21 cellular contexts compared by ENCODE assay signal in the genomic region with DNA sequence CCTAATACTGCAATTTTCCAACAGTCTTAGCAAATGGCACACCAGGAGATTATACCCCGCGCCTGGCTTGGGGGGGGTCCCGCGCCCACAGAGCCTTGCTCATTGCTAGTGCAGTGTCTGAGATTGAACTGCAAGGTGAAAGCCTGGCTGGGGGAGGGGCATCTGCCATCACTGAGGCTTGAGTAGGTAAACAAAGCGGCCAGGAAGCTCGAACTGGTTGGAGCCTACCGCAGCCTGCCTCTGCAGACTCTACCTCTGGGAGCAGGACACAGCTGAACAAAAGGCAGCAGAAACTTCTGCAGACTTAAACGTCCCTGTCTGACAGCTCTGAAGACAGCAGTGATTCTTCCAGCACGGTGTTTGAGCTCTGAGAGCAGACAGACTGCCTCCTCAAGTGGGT.
"Had no signal": no experiment of that assay in that cellular context is flagged by ENCODE, and none has a peak within 500 bp of the region (broad histone marks: within the 10 kb centered on the region; RNA-seq: fewer than 3 reads in every experiment).

No MANE protein-coding gene starts in this region.

- H3K27ac ChIP-seq: HL-60, RWPE1, SJCRH30 had no signal

- H3K36me3 ChIP-seq: SJCRH30 had no signal

- DNase-seq: KBM-7; NCI-H1092; NCI-H1105 treated with DMSO at 0.1 percent for 48 hours; NCI-H1417 treated with DMSO at 0.1 percent for 48 hours; NCI-H146; NCI-H1694 treated with DMSO at 0.1 percent for 48 hours; NCI-H1930; NCI-H2171 treated with DMSO at 0.1 percent for 48 hours; NCI-H345; NCI-H446 treated with DMSO at 0.1 percent for 48 hours; NCI-H524 treated with DMSO at 0.1 percent for 48 hours; NCI-H69; NCI-H774; NK-92 treated with Interleukin-12 subunit alpha and Interleukin-12 subunit beta, amount 100 ng/mL, for 24 hours; PC-3; SJCRH30; T-helper 1 cell had no signal

- ATAC-seq: Panc1, PC-3, SK-N-SH treated with all-trans-retinoic acid at 6 μM for 48 hours had no signal

- H3K27me3 ChIP-seq: SJCRH30 had no signal

- H3K4me3 ChIP-seq: SJCRH30 had no signal
